Comparison of ENCODE assay signal across 2 cellular contexts in genomic region chr20:17651761-17652388, GRCh38.
TF ChIP-seq lines count a peak whose summit lies in the region.

No MANE protein-coding gene starts in this region.

TF ChIP-seq in IMR-90, 13 proteins besides CTCF, POLR2A, EP300 and RAD21:
- TF ChIP-seq RCOR1 (IDR thresholded peaks at IDR 0.05; ENCODE audit: insufficient replicate concordance, low read length) = no peak
- TF ChIP-seq NFE2L2 (IDR thresholded peaks at IDR 0.05; ENCODE audit: low read depth, low read length) = no peak
- TF ChIP-seq CEBPB (IDR thresholded peaks at IDR 0.05; ENCODE audit: low read depth, low read length) = no peak
- TF ChIP-seq RFX5 (IDR thresholded peaks at IDR 0.05; ENCODE audit: low read depth, low read length) = no peak
- no peak; the same call in 1 of the 2 replicates for TF ChIP-seq USF2 (IDR thresholded peaks at IDR 0.05; ENCODE audit: low read depth, low read length)
- TF ChIP-seq ELK1 (IDR thresholded peaks at IDR 0.05; ENCODE audit: borderline replicate concordance, low read depth, low read length) = no peak
- no peak for TF ChIP-seq SMC3 (IDR thresholded peaks at IDR 0.05; ENCODE audit: low read depth, low read length)
- no peak for TF ChIP-seq BHLHE40 (IDR thresholded peaks at IDR 0.05; ENCODE audit: low read depth, low read length)
- TF ChIP-seq CHD1 (IDR thresholded peaks at IDR 0.05; ENCODE audit: low read depth, low read length) = no peak
- TF ChIP-seq MXI1 (IDR thresholded peaks at IDR 0.05; ENCODE audit: borderline replicate concordance, low read depth, low read length) = no peak
- TF ChIP-seq MAZ (IDR thresholded peaks at IDR 0.05; ENCODE audit: borderline replicate concordance, low read depth, low read length) = no peak
TF ChIP-seq in IMR-90: peak in this region for 0.

TF ChIP-seq in H1, 55 proteins besides CTCF, POLR2A, EP300 and RAD21:
- no peak for TF ChIP-seq MAFK (IDR thresholded peaks at IDR 0.05; ENCODE audit: low read depth, low read length)
- no peak for TF ChIP-seq BRCA1 (IDR thresholded peaks at IDR 0.05; ENCODE audit: low read depth, low read length)
- TF ChIP-seq EZH2 (IDR thresholded peaks at IDR 0.05; ENCODE audit: low read depth, low read length, severe bottlenecking) = no peak
- no peak for TF ChIP-seq GTF2F1 (IDR thresholded peaks at IDR 0.05; ENCODE audit: borderline replicate concordance, low read depth, low read length)
- TF ChIP-seq RBBP5 (IDR thresholded peaks at IDR 0.05; ENCODE audit: borderline replicate concordance, low read depth, low read length) = no peak
- TF ChIP-seq RNF2 (IDR thresholded peaks at IDR 0.05; ENCODE audit: borderline replicate concordance, low read depth, low read length, missing control alignments, poor library complexity, severe bottlenecking) = no peak
- TF ChIP-seq KDM1A (IDR thresholded peaks at IDR 0.05; ENCODE audit: borderline replicate concordance, low read length) = no peak
- TF ChIP-seq CHD7 (IDR thresholded peaks at IDR 0.05; ENCODE audit: insufficient replicate concordance, low read length) = no peak
- TF ChIP-seq HDAC2 (IDR thresholded peaks at IDR 0.05; ENCODE audit: borderline replicate concordance in 1 of 2, low read depth in 2 of 2, low read length in 2 of 2) = no peak
- no peak for TF ChIP-seq SUZ12 (IDR thresholded peaks at IDR 0.05; ENCODE audit: low read length)
- TF ChIP-seq KDM5A (IDR thresholded peaks at IDR 0.05; ENCODE audit: low read length) = no peak
- TF ChIP-seq KDM4A (IDR thresholded peaks at IDR 0.05; ENCODE audit: low read depth, low read length, severe bottlenecking) = no peak
- TF ChIP-seq CBX5 (IDR thresholded peaks at IDR 0.05; ENCODE audit: low read depth, low read length) = no peak
- TF ChIP-seq CTBP2 (IDR thresholded peaks at IDR 0.05; ENCODE audit: borderline replicate concordance, insufficient read depth, insufficient read length, low read length) = no peak
- no peak for TF ChIP-seq CEBPB (IDR thresholded peaks at IDR 0.05; ENCODE audit: low read depth, low read length)
- TF ChIP-seq JUND (IDR thresholded peaks at IDR 0.05; ENCODE audit: low read length) = no peak
- no peak for TF ChIP-seq BCL11A (IDR thresholded peaks at IDR 0.05; ENCODE audit: low read depth in 2 of 2, low read length in 2 of 2)
- no peak for TF ChIP-seq ASH2L (IDR thresholded peaks at IDR 0.05; ENCODE audit: low read length)
- no peak for TF ChIP-seq ZNF274 (IDR thresholded peaks at IDR 0.05; ENCODE audit: borderline replicate concordance, extremely low read depth, low read length)
